ENCODE assay signal across 25 cellular contexts in genomic region chr7:2051708-2052656, GRCh38.
DNase-seq lines count a peak whose midpoint lies in the region; ATAC-seq and TF ChIP-seq lines count a peak whose summit lies in the region.
"Had no signal": no experiment of that assay in that cellular context is flagged by ENCODE, and none has a peak within 500 bp of the region (broad histone marks: within the 10 kb centered on the region; RNA-seq: fewer than 3 reads in every experiment).

No MANE protein-coding gene starts in this region.

- no peak overlapping the region for H3K4me3 ChIP-seq in BLaER1 treated with 17β-estradiol and CSF1 and Interleukin-3, amounts not matched to agents 10 nM and 100 nM
- H3K4me3 ChIP-seq in HEK293 (ENCODE audit: low read depth, low read length) (no peak overlapping the region), right atrium auricular region (no peak overlapping the region), uterus (no peak overlapping the region)
- H3K4me3 ChIP-seq: esophagus muscularis mucosa, SK-N-MC, testis had no signal

- H3K4me1 ChIP-seq in BLaER1 treated with 17β-estradiol and CSF1 and Interleukin-3, amounts not matched to agents 10 nM and 100 nM: peaks cover 15 to 95% (median 85%) of the 10 kb centered on the region in 10 experiments
- H3K4me1 ChIP-seq in HEK293 (ENCODE audit: control insufficient read depth, insufficient read depth, low read length) (no peaks in the 10 kb centered on the region), right atrium auricular region (peaks cover 0 to 8% of the 10 kb centered on the region in 2 donors), uterus (no peaks in the 10 kb centered on the region), foreskin keratinocyte (peaks cover 4% of the 10 kb centered on the region)
- H3K4me1 ChIP-seq: testis had no signal

- CTCF ChIA-PET in HEK293 (lab: Yijun Ruan, JAX): interaction anchor here (0.6 kb wide), 1 partner anchor 35 kb away, joined by 3 read pairs; no protein-coding TSS in a partner anchor

- TF ChIP-seq CTCF in HEK293 (tag by site-specific recombination; IDR thresholded peaks at IDR 0.05) (no peak), right atrium auricular region (IDR thresholded peaks at IDR 0.05) (no peak), uterus (IDR thresholded peaks at IDR 0.05) (no peak), GM10266 (IDR thresholded peaks at IDR 0.05; ENCODE audit: control insufficient read depth, insufficient read depth, low read depth, missing control alignments) (no peak), foreskin keratinocyte (conservative IDR thresholded peaks at IDR 0.05) (no peak)

- peaks cover 97 to 99% (median 98%) of the 10 kb centered on the region in 11 experiments for H4K20me1 ChIP-seq in BLaER1 treated with 17β-estradiol and CSF1 and Interleukin-3, amounts not matched to agents 10 nM and 100 nM

- H3K36me3 ChIP-seq in BLaER1 treated with 17β-estradiol and CSF1 and Interleukin-3, amounts not matched to agents 10 nM and 100 nM: peaks cover 5 to 47% (median 28%) of the 10 kb centered on the region in 11 experiments; a peak in 21 of 22 replicates
- peaks cover 0 to 5% of the 10 kb centered on the region in 2 experiments; a peak in 1 of 3 replicates for H3K36me3 ChIP-seq in HEK293 (ENCODE audit: control insufficient read depth in 2 of 2, insufficient read depth in 1 of 2, low read length in 2 of 2)
- no peaks in the 10 kb centered on the region for H3K36me3 ChIP-seq in right atrium auricular region
- no peaks in the 10 kb centered on the region for H3K36me3 ChIP-seq in uterus

- ATAC-seq in foreskin keratinocyte: no peak
- ATAC-seq: activated CD8-positive, alpha-beta T cell treated with anti-CD3 and anti-CD28 coated beads for 36 hours; left colon; PC-3 had no signal

- H3K9me3 ChIP-seq in BLaER1 treated with 17β-estradiol and CSF1 and Interleukin-3, amounts not matched to agents 10 nM and 100 nM (replicated peaks in 1 of 11): no peaks in the 10 kb centered on the region
- H3K9me3 ChIP-seq in HEK293 (ENCODE audit: control insufficient read depth, insufficient read depth, low read depth, low read length) (no peaks in the 10 kb centered on the region), right atrium auricular region (no peaks in the 10 kb centered on the region), uterus (no peaks in the 10 kb centered on the region)
- H3K9me3 ChIP-seq: esophagus muscularis mucosa, testis had no signal

- peak overlapping the region in 7 of 11 experiments; percentile 12 to 64 (median 40); a peak in 11 of 22 replicates for H3K4me2 ChIP-seq in BLaER1 treated with 17β-estradiol and CSF1 and Interleukin-3, amounts not matched to agents 10 nM and 100 nM

- TF ChIP-seq POLR2A in uterus (IDR thresholded peaks at IDR 0.05): no peak

- H3K27ac ChIP-seq in BLaER1 treated with 17β-estradiol and CSF1 and Interleukin-3, amounts not matched to agents 10 nM and 100 nM: no peak overlapping the region
- no peak overlapping the region for H3K27ac ChIP-seq in HEK293 (ENCODE audit: extremely low read depth, low read depth, low read length)
- peak overlapping the region; percentile 16 to 51 for H3K27ac ChIP-seq in right atrium auricular region
- H3K27ac ChIP-seq in uterus: no peak overlapping the region
- H3K27ac ChIP-seq in foreskin keratinocyte: no peak overlapping the region
- H3K27ac ChIP-seq: esophagus muscularis mucosa, SK-N-MC, testis had no signal

- intact Hi-C loops in uterus (cut with DNase I; ENCODE audit: low total_unique reads): no loop called here

- H3K27me3 ChIP-seq in BLaER1 treated with 17β-estradiol and CSF1 and Interleukin-3, amounts not matched to agents 10 nM and 100 nM: peaks cover 0 to 25% (median 0%) of the 10 kb centered on the region in 11 experiments; a peak in 9 of 22 replicates
- H3K27me3 ChIP-seq in right atrium auricular region (no peaks in the 10 kb centered on the region), uterus (no peaks in the 10 kb centered on the region), foreskin keratinocyte (no peaks in the 10 kb centered on the region)
- H3K27me3 ChIP-seq: esophagus muscularis mucosa, testis had no signal

- no peak overlapping the region for H3K9ac ChIP-seq in BLaER1 treated with 17β-estradiol and CSF1 and Interleukin-3, amounts not matched to agents 10 nM and 100 nM

- DNase-seq in NCI-H69 (lab: John Stamatoyannopoulos, UW) (peak; percentile 92), right atrium auricular region (ENCODE audit: low spot score) (no peak), uterus (no peak), GM10266 (ENCODE audit: extremely low spot score) (no peak), foreskin keratinocyte (no peak)
- DNase-seq in activated naive CD4-positive, alpha-beta T cell treated with Interleukin-2 at 50 U/mL for 16 hours: no peak
- DNase-seq: activated CD4-positive, CD25-positive, alpha-beta regulatory T cell; activated CD8-positive, alpha-beta T cell treated with anti-CD3 and anti-CD28 coated beads for 36 hours; activated naive CD4-positive, alpha-beta T cell treated with anti-CD3 and anti-CD28 coated beads, Interleukin-2, amount 10 ng/mL, durations not matched to agents 7 days and 5 days; activated T-cell treated with anti-CD3 and anti-CD28 coated beads, Interleukin-2, amount 50 U/mL, for 24 hours; aorta; CD8-positive, alpha-beta memory T cell; cerebellar nuclear complex; effector CD8-positive, alpha-beta T cell; left colon; midbrain; NCI-H1048; NCI-H748 treated with DMSO at 0.1 percent for 48 hours; PC-3; stimulated activated CD4-positive, alpha-beta T cell treated with anti-CD3 and anti-CD28 coated beads, Interleukin-15, amount 100 ng/mL, for 24 hours; testis had no signal

- POLR2A ChIA-PET in HEK293 (lab: Yijun Ruan, JAX): no interaction called here

TF ChIP-seq in HEK293, 187 proteins besides CTCF, POLR2A, EP300 and RAD21:
- no peak for TF ChIP-seq ZNF112 (tag by site-specific recombination; IDR thresholded peaks at IDR 0.05)
- TF ChIP-seq ZNF10 (tag by site-specific recombination; IDR thresholded peaks at IDR 0.05): no peak
- TF ChIP-seq ZIC2 (tag by site-specific recombination; IDR thresholded peaks at IDR 0.05): peak; percentile 25
- TF ChIP-seq REPIN1 (tag by site-specific recombination; IDR thresholded peaks at IDR 0.05; ENCODE audit: low read depth): no peak
TF ChIP-seq in HEK293: peak in this region for 1.

Comparison
In these comparisons a context has a peak if more than half of its experiments do, and no peak if none do; other contexts are left out.
1. H3K27ac ChIP-seq: peak in right atrium auricular region (2 of 2); none in BLaER1 treated with 17β-estradiol and CSF1 and Interleukin-3, amounts not matched to agents 10 nM and 100 nM (0 of 11), HEK293 (single experiment), uterus (0 of 2) and foreskin keratinocyte (single experiment).